In genomic region chr1:159835366-159835765, GRCh38 we compare ENCODE assay signal across 18 cellular contexts.
"Had no signal": no experiment of that assay in that cellular context is flagged by ENCODE, and none has a peak within 500 bp of the region (broad histone marks: within the 10 kb centered on the region; RNA-seq: fewer than 3 reads in every experiment).

No MANE protein-coding gene starts in this region.

- H3K9me3 Mint-ChIP-seq: T-cell; T-helper 1 cell treated with Interleukin-12 subunit alpha and Interleukin-12 subunit beta and Interleukin-4 antibody, amounts not matched to agents 30 μg/mL and 1 μg/mL, for 36 hours had no signal

- H3K27ac Mint-ChIP-seq: IgD-negative memory B cell; T-cell; T-helper 1 cell treated with Interleukin-12 subunit alpha and Interleukin-12 subunit beta and Interleukin-4 antibody, amounts not matched to agents 30 μg/mL and 1 μg/mL, for 36 hours had no signal

- DNase-seq: NCI-H1092, NCI-H1105 treated with DMSO at 0.1 percent for 48 hours, NCI-H1417 treated with DMSO at 0.1 percent for 48 hours, NCI-H146, NCI-H1694 treated with DMSO at 0.1 percent for 48 hours, NCI-H1930, NCI-H2081, NCI-H2107, NCI-H2227 treated with DMSO at 0.1 percent for 48 hours, NCI-H524, NCI-H526 treated with DMSO at 0.1 percent for 48 hours, NCI-H774, SHP77, SK-N-SH, SW 1271, T-cell had no signal

- H3K4me3 Mint-ChIP-seq: IgD-negative memory B cell; T-cell; T-helper 1 cell treated with Interleukin-12 subunit alpha and Interleukin-12 subunit beta and Interleukin-4 antibody, amounts not matched to agents 30 μg/mL and 1 μg/mL, for 36 hours had no signal

- H3K36me3 Mint-ChIP-seq: IgD-negative memory B cell had no signal

- ATAC-seq: T-cell had no signal
